Comparison of ENCODE assay signal across 8 cellular contexts in genomic region chr16:75108792-75109731, GRCh38. TPM values are rescaled to one million over a fixed set of nuclear protein-coding genes. Genes with fewer than 3 reads are reported as not detected.
DNase-seq lines count a peak whose midpoint lies in the region; ATAC-seq and TF ChIP-seq lines count a peak whose summit lies in the region.

No MANE protein-coding gene starts in this region.

- 58% methylated on average over 22 of the region's 27 CpGs for WGBS in esophagus muscularis mucosa

- no peaks in the 10 kb centered on the region for H3K36me3 ChIP-seq in OCI-LY1 (ENCODE audit: insufficient read depth, low read length)
- H3K36me3 ChIP-seq in esophagus muscularis mucosa: peaks cover 0 to 11% (median 4%) of the 10 kb centered on the region in 4 donors
- no peaks in the 10 kb centered on the region for H3K36me3 ChIP-seq in neutrophil
- H3K36me3 ChIP-seq in stomach smooth muscle (ENCODE audit: control insufficient read depth in 2 of 2, insufficient read depth in 2 of 2, low read length in 2 of 2): no peaks in the 10 kb centered on the region

- no peak for ATAC-seq in GM19395 (IDR thresholded peaks at IDR 0.05; ENCODE audit: unreplicated experiment)

- H3K4me1 ChIP-seq in OCI-LY1 (ENCODE audit: insufficient read depth, low read length, severe bottlenecking) (peaks cover 42% of the 10 kb centered on the region), esophagus muscularis mucosa (peaks cover 77 to 94% (median 89%) of the 10 kb centered on the region in 4 donors), neutrophil (ENCODE audit: control insufficient read depth in 1 of 2, insufficient read depth in 1 of 2, low read depth in 1 of 2, low read length in 1 of 2) (peaks cover 72 to 85% of the 10 kb centered on the region in 2 experiments), stomach smooth muscle (ENCODE audit: control insufficient read depth, insufficient read depth, low read length) (peaks cover 82% of the 10 kb centered on the region)

- peaks cover 73% of the 10 kb centered on the region for H3K4me1 Mint-ChIP-seq in activated T-cell treated with anti-CD3 and anti-CD28 coated beads, Interleukin-2, amount 50 U/mL, for 24 hours (ENCODE audit: low read depth)

- H3K27ac Mint-ChIP-seq in activated T-cell treated with anti-CD3 and anti-CD28 coated beads, Interleukin-2, amount 50 U/mL, for 24 hours: peak overlapping the region; percentile 93

- H3K9ac ChIP-seq in OCI-LY1 (ENCODE audit: low read length) (peak overlapping the region; percentile 29; the same call in 1 of the 2 replicates), stomach smooth muscle (ENCODE audit: low read length in 2 of 2) (peak overlapping the region; percentile 26 to 55)

- TF ChIP-seq POLR2A in esophagus muscularis mucosa (IDR thresholded peaks at IDR 0.05; ENCODE audit: low read depth): no peak

- peaks cover 3% of the 10 kb centered on the region for H3K9me3 Mint-ChIP-seq in activated T-cell treated with anti-CD3 and anti-CD28 coated beads, Interleukin-2, amount 50 U/mL, for 24 hours

- DNase-seq in AG10803 (ENCODE audit: low read depth): peak; percentile 88
- peak; percentile 91 for DNase-seq in HCEC 1CT
- peak; percentile 87 for DNase-seq in activated T-cell treated with anti-CD3 and anti-CD28 coated beads, Interleukin-2, amount 50 U/mL, for 24 hours
- DNase-seq in esophagus muscularis mucosa (ENCODE audit: extremely low spot score): peak; percentile 94

- H3K4me3 ChIP-seq in AG10803 (ENCODE audit: low read length) (no peak overlapping the region), OCI-LY1 (ENCODE audit: low read depth, low read length, poor library complexity, severe bottlenecking) (peak overlapping the region; percentile 38), esophagus muscularis mucosa (no peak overlapping the region), neutrophil (ENCODE audit: low read depth in 1 of 2, low read length in 1 of 2) (peak overlapping the region in 1 of 2 experiments; percentile 9), stomach smooth muscle (ENCODE audit: low read length in 2 of 2) (peak overlapping the region in 1 of 2 donors; percentile 65)

- H3K27ac ChIP-seq in OCI-LY1 (ENCODE audit: low read depth, low read length, poor library complexity, severe bottlenecking) (peak overlapping the region; percentile 46), esophagus muscularis mucosa (replicated peaks in 1 of 4) (peak overlapping the region; percentile 80 to 86 (median 84)), neutrophil (peak overlapping the region; percentile 65), stomach smooth muscle (ENCODE audit: low read length) (peak overlapping the region; percentile 97)

- no peak for TF ChIP-seq CTCF in AG10803 (conservative IDR thresholded peaks at IDR 0.05; ENCODE audit: low read length)
- TF ChIP-seq CTCF in OCI-LY1 (IDR thresholded peaks at IDR 0.05; ENCODE audit: low read length): no peak
- TF ChIP-seq CTCF in esophagus muscularis mucosa (IDR thresholded peaks at IDR 0.05): no peak
- TF ChIP-seq CTCF in neutrophil (IDR thresholded peaks at IDR 0.05): no peak

- peaks cover 32% of the 10 kb centered on the region for H3K36me3 Mint-ChIP-seq in activated T-cell treated with anti-CD3 and anti-CD28 coated beads, Interleukin-2, amount 50 U/mL, for 24 hours (ENCODE audit: low read depth)

- no peaks in the 10 kb centered on the region for H3F3A ChIP-seq in OCI-LY1 (ENCODE audit: insufficient read depth, low read length)

- peaks cover 16% of the 10 kb centered on the region for H3K27me3 Mint-ChIP-seq in activated T-cell treated with anti-CD3 and anti-CD28 coated beads, Interleukin-2, amount 50 U/mL, for 24 hours

- no peaks in the 10 kb centered on the region for H3K79me2 ChIP-seq in OCI-LY1 (ENCODE audit: insufficient read depth, low read length)

- intact Hi-C loops in esophagus muscularis mucosa (cut with DNase I): loop anchor here (5.0 kb wide), 1 partner anchor 47 kb away; no protein-coding TSS in a partner anchor

- no peaks in the 10 kb centered on the region for H4K20me1 ChIP-seq in OCI-LY1 (ENCODE audit: insufficient read depth, low read length)

- H3K27me3 ChIP-seq in OCI-LY1 (ENCODE audit: insufficient read depth, low read length) (no peaks in the 10 kb centered on the region), esophagus muscularis mucosa (no peaks in the 10 kb centered on the region), neutrophil (peaks cover 23% of the 10 kb centered on the region), stomach smooth muscle (ENCODE audit: control insufficient read depth in 1 of 2, insufficient read depth in 2 of 2, low read length in 2 of 2) (no peaks in the 10 kb centered on the region)

- TF ChIP-seq EP300 in esophagus muscularis mucosa (IDR thresholded peaks at IDR 0.05): no peak

- H3K4me3 Mint-ChIP-seq in activated T-cell treated with anti-CD3 and anti-CD28 coated beads, Interleukin-2, amount 50 U/mL, for 24 hours: peak overlapping the region; percentile 79

- peak overlapping the region; percentile 56 for H3K4me2 ChIP-seq in OCI-LY1 (ENCODE audit: low read length)

- H3K9me2 ChIP-seq in OCI-LY1 (ENCODE audit: low read depth, low read length): no peaks in the 10 kb centered on the region

- H2AFZ ChIP-seq in OCI-LY1 (ENCODE audit: low read length): no peak overlapping the region

- H3K9me3 ChIP-seq in OCI-LY1 (ENCODE audit: low read length) (no peaks in the 10 kb centered on the region), esophagus muscularis mucosa (no peaks in the 10 kb centered on the region), neutrophil (no peaks in the 10 kb centered on the region), stomach smooth muscle (ENCODE audit: control insufficient read depth in 2 of 2, low read length in 2 of 2) (no peaks in the 10 kb centered on the region)

RNA-seq across cellular contexts. Expression of gene LDHD, which starts 7.5 kb away (rescaled TPM):
- 10 to 100 TPM in 2 of 4 donors, 1 to 10 TPM in 2; 6.7 to 13.2 (median 8.7) TPM for total RNA-seq in esophagus muscularis mucosa

RNA-seq across cellular contexts. Expression of gene ZFP1, which starts 39.3 kb away (rescaled TPM):
- 10 to 100 TPM in 3 of 4 donors, 1 to 10 TPM in 1; 8.4 to 17.4 (median 12.0) TPM for total RNA-seq in esophagus muscularis mucosa

Comparison
In these comparisons a context has a peak if more than half of its experiments do, and no peak if none do; other contexts are left out.
1. H3K27ac ChIP-seq: peak in every context shown above with its lines; median percentile 97 in stomach smooth muscle; 84 in esophagus muscularis mucosa; 65 in neutrophil; 46 in OCI-LY1.